Comparison of ENCODE assay signal across 1 cellular context in the genomic region with DNA sequence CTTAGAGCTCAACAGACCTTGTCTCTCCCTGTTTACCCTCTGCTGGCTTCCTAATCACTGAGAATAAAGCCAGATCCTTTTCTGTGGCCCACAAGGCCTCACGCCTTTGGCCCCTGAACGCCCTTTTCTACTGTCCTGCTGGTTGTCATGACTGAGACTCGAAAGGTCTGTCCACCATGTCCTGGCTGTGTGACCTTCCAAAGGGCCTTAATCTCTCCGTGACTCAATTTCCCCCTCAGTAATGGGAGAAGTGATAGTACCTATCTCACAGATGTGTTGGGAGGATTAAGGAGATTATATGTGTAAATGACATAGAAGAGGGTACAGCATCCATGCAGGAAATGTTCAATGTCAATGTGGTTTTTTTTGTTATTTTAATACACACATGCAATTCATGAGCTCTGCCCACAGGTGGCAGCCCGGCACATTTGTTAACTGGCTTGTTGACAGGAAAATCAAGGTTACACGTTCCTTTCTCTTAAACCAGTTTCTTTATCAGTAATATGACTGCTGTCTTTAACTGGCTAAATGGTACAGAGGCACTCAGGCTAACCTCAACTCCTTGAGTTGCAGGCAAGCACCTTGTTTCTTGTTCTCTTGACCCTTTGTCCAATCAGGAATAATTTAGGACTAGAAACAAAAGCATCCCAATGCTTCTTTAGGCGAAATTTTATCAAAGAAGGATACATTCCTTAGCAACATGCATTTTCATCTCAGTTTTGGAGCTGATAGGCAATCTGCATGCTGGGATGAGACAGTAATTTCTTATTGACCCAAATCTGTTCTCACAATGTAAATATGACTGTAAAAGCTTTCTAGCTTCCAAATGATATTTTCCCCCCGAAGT.
TF ChIP-seq lines count a peak whose summit lies in the region.

No MANE protein-coding gene starts in this region.

TF ChIP-seq in GM23338, 12 proteins besides CTCF, POLR2A, EP300 and RAD21 (continued from another document):
- TF ChIP-seq, protein P1, sequence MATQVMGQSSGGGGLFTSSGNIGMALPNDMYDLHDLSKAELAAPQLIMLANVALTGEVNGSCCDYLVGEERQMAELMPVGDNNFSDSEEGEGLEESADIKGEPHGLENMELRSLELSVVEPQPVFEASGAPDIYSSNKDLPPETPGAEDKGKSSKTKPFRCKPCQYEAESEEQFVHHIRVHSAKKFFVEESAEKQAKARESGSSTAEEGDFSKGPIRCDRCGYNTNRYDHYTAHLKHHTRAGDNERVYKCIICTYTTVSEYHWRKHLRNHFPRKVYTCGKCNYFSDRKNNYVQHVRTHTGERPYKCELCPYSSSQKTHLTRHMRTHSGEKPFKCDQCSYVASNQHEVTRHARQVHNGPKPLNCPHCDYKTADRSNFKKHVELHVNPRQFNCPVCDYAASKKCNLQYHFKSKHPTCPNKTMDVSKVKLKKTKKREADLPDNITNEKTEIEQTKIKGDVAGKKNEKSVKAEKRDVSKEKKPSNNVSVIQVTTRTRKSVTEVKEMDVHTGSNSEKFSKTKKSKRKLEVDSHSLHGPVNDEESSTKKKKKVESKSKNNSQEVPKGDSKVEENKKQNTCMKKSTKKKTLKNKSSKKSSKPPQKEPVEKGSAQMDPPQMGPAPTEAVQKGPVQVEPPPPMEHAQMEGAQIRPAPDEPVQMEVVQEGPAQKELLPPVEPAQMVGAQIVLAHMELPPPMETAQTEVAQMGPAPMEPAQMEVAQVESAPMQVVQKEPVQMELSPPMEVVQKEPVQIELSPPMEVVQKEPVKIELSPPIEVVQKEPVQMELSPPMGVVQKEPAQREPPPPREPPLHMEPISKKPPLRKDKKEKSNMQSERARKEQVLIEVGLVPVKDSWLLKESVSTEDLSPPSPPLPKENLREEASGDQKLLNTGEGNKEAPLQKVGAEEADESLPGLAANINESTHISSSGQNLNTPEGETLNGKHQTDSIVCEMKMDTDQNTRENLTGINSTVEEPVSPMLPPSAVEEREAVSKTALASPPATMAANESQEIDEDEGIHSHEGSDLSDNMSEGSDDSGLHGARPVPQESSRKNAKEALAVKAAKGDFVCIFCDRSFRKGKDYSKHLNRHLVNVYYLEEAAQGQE (IDR thresholded peaks at IDR 0.05; ENCODE audit: unreplicated experiment), result no peak
- TF ChIP-seq, protein P2, sequence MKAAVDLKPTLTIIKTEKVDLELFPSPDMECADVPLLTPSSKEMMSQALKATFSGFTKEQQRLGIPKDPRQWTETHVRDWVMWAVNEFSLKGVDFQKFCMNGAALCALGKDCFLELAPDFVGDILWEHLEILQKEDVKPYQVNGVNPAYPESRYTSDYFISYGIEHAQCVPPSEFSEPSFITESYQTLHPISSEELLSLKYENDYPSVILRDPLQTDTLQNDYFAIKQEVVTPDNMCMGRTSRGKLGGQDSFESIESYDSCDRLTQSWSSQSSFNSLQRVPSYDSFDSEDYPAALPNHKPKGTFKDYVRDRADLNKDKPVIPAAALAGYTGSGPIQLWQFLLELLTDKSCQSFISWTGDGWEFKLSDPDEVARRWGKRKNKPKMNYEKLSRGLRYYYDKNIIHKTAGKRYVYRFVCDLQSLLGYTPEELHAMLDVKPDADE (IDR thresholded peaks at IDR 0.05), result no peak
TF ChIP-seq in GM23338: peak in this region for 0.
